12 cellular contexts compared by ENCODE assay signal in the genomic region with DNA sequence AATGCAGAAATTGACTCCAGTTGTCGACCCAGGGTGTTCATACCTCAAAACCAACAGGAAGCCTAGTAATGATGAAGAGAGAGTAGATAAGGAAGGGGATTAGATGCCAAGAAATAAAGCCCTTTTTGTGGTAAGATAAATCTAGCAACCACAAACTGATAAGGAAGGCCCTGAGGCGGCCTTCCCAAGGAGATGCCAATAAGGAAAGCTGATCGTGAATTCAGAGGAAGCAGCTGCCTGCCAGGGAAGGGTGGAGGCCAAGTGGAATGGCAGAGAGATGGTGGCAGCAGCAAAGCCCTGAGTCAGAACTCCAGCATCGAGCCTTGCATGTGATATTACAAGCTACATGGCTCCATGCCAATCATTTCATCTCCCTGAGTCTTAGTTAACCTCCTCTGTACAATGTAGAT.
DNase-seq lines count a peak whose midpoint lies in the region; ATAC-seq and TF ChIP-seq lines count a peak whose summit lies in the region.
"Had no signal": no experiment of that assay in that cellular context is flagged by ENCODE, and none has a peak within 500 bp of the region (broad histone marks: within the 10 kb centered on the region; RNA-seq: fewer than 3 reads in every experiment).

No MANE protein-coding gene starts in this region.

- no peak overlapping the region for H3K4me3 ChIP-seq in left ventricle myocardium inferior
- H3K4me3 ChIP-seq: vagina had no signal

- H3K4me1 ChIP-seq in left ventricle myocardium inferior: peaks cover 45% of the 10 kb centered on the region

- H3K27me3 ChIP-seq in left ventricle myocardium inferior (ENCODE audit: low read depth): no peaks in the 10 kb centered on the region
- H3K27me3 ChIP-seq: vagina had no signal

- peak; percentile 6 for ATAC-seq in Right ventricle myocardium inferior
- ATAC-seq in GM21528 (IDR thresholded peaks at IDR 0.05; ENCODE audit: low FRiP score, unreplicated experiment): no peak
- ATAC-seq in HG02642 (IDR thresholded peaks at IDR 0.05; ENCODE audit: poor library complexity, unreplicated experiment): no peak
- no peak for ATAC-seq in HG02870 (IDR thresholded peaks at IDR 0.05; ENCODE audit: unreplicated experiment)

- no peak for TF ChIP-seq CTCF in left ventricle myocardium inferior (IDR thresholded peaks at IDR 0.05; ENCODE audit: borderline replicate concordance)

- DNase-seq in Right ventricle myocardium inferior (ENCODE audit: missing footprints) (no peak), cardiac septum (ENCODE audit: low spot score) (no peak), T1000 (lab: John Stamatoyannopoulos, UW) (peak; percentile 67), left ventricle myocardium inferior (no peak), posterior vena cava (ENCODE audit: low spot score) (no peak)
- DNase-seq: CD4-positive, alpha-beta T cell; NCI-H187 treated with DMSO at 0.1 percent for 48 hours; WERI-Rb-1 had no signal

- H3K36me3 ChIP-seq in left ventricle myocardium inferior: no peaks in the 10 kb centered on the region
- H3K36me3 ChIP-seq: vagina, WERI-Rb-1 had no signal

- intact Hi-C loops in Right ventricle myocardium inferior (cut with DNase I) (no loop called here), cardiac septum (cut with DNase I) (no loop called here), left ventricle myocardium inferior (cut with micrococcal nuclease) (no loop called here), posterior vena cava (cut with DNase I) (no loop called here)

- no peaks in the 10 kb centered on the region for H3K9me3 ChIP-seq in left ventricle myocardium inferior (replicated peaks)
- H3K9me3 ChIP-seq: vagina had no signal

- peak overlapping the region; percentile 66 for H3K27ac ChIP-seq in left ventricle myocardium inferior (replicated peaks)
- H3K27ac ChIP-seq: vagina, WERI-Rb-1 had no signal
